ENCODE assay signal across 23 cellular contexts in the genomic region with DNA sequence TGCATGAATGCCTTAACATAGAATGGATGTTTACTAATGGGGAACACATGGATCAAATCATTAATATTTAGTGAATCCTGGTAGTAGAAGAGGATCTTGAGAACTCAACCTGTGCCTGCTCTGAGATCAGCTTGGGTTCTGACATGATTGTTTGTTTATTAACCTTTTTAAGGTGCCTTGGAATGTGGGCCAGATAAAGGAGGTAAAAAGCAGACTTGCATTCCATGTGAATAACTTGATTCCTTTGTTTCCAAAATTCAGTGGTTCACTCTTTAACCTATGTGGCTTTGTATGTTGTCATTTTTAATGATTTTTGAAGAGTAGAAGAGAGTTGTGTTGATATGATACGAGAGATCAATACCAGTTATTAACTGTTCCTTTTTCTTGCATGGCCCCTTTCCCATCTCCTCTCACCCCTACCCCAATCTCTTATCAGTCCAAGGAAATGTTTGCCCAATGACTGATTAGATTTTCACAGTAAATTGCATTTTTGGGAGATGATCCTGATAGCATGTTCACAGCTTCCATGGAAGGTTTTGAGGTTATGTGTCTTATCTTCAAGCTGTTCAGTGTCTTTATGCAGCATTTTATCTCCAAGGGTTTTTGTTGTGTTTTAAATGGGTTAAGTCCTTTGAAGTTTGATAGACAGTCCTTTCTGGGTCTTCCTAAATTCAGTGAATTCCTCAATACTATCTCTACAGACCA.
"Had no signal": no experiment of that assay in that cellular context is flagged by ENCODE, and none has a peak within 500 bp of the region (broad histone marks: within the 10 kb centered on the region; RNA-seq: fewer than 3 reads in every experiment).

No MANE protein-coding gene starts in this region.

- ATAC-seq: activated CD8-positive, alpha-beta T cell treated with anti-CD3 and anti-CD28 coated beads for 36 hours; effector memory CD8-positive, alpha-beta T cell; left lung; mucosa of descending colon; T-cell had no signal

- H3K27me3 Mint-ChIP-seq: type B pancreatic cell had no signal

- DNase-seq: activated CD4-positive, alpha-beta T cell treated with anti-CD3 and anti-CD28 coated beads, Interleukin-2, amount 10 ng/mL, durations not matched to agents 24 days and 14 days; activated CD4-positive, CD25-positive, alpha-beta regulatory T cell; activated CD8-positive, alpha-beta T cell treated with anti-CD3 and anti-CD28 coated beads for 36 hours; activated naive CD4-positive, alpha-beta T cell; activated naive CD8-positive, alpha-beta T cell treated with anti-CD3 and anti-CD28 coated beads for 36 hours; activated T-cell treated with anti-CD3 and anti-CD28 coated beads, Interleukin-2, amount 50 U/mL, for 1 hour; amniotic stem cell; caudate nucleus; effector memory CD8-positive, alpha-beta T cell; kidney; left lung; mucosa of descending colon; naive B cell; right lobe of liver; stimulated activated CD4-positive, alpha-beta T cell treated with anti-CD3 and anti-CD28 coated beads, Interleukin-4, amount 100 ng/mL, for 1 hour; stomach; T-cell; testis had no signal

- H3K4me1 Mint-ChIP-seq: activated CD4-positive, alpha-beta T cell treated with anti-CD3 and anti-CD28 coated beads, Interleukin-2, amount 10 ng/mL, durations not matched to agents 24 days and 14 days; activated naive CD8-positive, alpha-beta T cell treated with anti-CD3 and anti-CD28 coated beads for 36 hours; activated T-helper 17 cell treated with anti-CD3 and anti-CD28 coated beads, Interleukin-2, amount 50 U/mL, for 72 hours; naive B cell; neural crest cell; T-cell had no signal

- H3K27ac ChIP-seq: left lung, right lobe of liver, stomach, testis had no signal

- H3K27ac Mint-ChIP-seq: activated CD4-positive, alpha-beta T cell treated with anti-CD3 and anti-CD28 coated beads, Interleukin-2, amount 10 ng/mL, durations not matched to agents 24 days and 14 days; activated CD8-positive, alpha-beta T cell treated with anti-CD3 and anti-CD28 coated beads for 36 hours; activated naive CD8-positive, alpha-beta T cell treated with anti-CD3 and anti-CD28 coated beads for 36 hours; activated T-helper 17 cell treated with anti-CD3 and anti-CD28 coated beads, Interleukin-2, amount 50 U/mL, for 72 hours; effector memory CD8-positive, alpha-beta T cell; naive B cell; T-cell; type B pancreatic cell had no signal

- H3K4me3 ChIP-seq: left lung, mucosa of descending colon, right lobe of liver, smooth muscle cell, stomach, testis had no signal

- H3K36me3 Mint-ChIP-seq: activated naive CD8-positive, alpha-beta T cell treated with anti-CD3 and anti-CD28 coated beads for 36 hours; naive B cell; T-cell; type B pancreatic cell had no signal

- H3K4me1 ChIP-seq: left lung, right lobe of liver, stomach, testis had no signal

- H3K36me3 ChIP-seq: left lung, right lobe of liver, stomach had no signal

- FAIRE-seq: frontal cortex, kidney had no signal

- H3K9me3 ChIP-seq: left lung, mucosa of descending colon, right lobe of liver, stomach, testis had no signal

- H3K4me2 ChIP-seq: smooth muscle cell had no signal

- H3K27me3 ChIP-seq: left lung, right lobe of liver, stomach, testis had no signal

- H3K4me3 Mint-ChIP-seq: activated CD4-positive, alpha-beta T cell treated with anti-CD3 and anti-CD28 coated beads, Interleukin-2, amount 10 ng/mL, durations not matched to agents 24 days and 14 days; activated CD8-positive, alpha-beta T cell treated with anti-CD3 and anti-CD28 coated beads for 36 hours; activated naive CD8-positive, alpha-beta T cell treated with anti-CD3 and anti-CD28 coated beads for 36 hours; activated T-helper 17 cell treated with anti-CD3 and anti-CD28 coated beads, Interleukin-2, amount 50 U/mL, for 72 hours; effector memory CD8-positive, alpha-beta T cell; naive B cell; neural crest cell; T-cell; type B pancreatic cell had no signal

- H3K9me3 Mint-ChIP-seq: activated CD4-positive, alpha-beta T cell treated with anti-CD3 and anti-CD28 coated beads, Interleukin-2, amount 10 ng/mL, durations not matched to agents 24 days and 14 days; activated CD8-positive, alpha-beta T cell treated with anti-CD3 and anti-CD28 coated beads for 36 hours; activated naive CD8-positive, alpha-beta T cell treated with anti-CD3 and anti-CD28 coated beads for 36 hours; effector memory CD8-positive, alpha-beta T cell; T-cell had no signal
